ENCODE assay signal across 1 cellular context in the genomic region with DNA sequence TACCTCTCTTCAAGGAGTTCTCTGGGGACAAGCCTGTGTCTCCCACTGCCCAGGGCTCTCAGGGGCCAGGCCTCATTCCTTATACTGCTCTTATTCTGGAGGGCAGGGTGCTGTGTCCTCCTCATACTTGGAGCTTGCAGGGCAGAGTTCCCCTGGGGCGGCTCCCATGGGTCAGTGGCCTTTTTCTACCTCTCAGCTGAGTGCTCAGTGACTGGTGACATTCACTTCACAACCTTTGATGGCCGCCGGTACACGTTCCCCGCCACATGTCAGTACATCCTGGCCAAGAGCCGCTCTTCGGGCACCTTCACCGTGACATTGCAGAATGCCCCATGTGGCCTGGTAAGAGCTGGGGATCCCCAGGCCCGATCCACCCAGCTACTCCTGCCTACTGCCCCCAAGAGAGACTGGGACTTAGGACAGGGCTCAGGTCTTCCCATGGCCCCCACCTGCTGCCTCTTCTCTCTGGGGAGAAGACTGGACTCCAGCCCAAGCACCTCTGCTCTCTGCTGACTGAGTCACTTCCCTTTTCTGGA.
TF ChIP-seq lines count a peak whose summit lies in the region.

No MANE protein-coding gene starts in this region.

TF ChIP-seq in WTC11, 78 proteins besides CTCF, POLR2A, EP300 and RAD21 (continued from another document):
- TF ChIP-seq, protein P1, sequence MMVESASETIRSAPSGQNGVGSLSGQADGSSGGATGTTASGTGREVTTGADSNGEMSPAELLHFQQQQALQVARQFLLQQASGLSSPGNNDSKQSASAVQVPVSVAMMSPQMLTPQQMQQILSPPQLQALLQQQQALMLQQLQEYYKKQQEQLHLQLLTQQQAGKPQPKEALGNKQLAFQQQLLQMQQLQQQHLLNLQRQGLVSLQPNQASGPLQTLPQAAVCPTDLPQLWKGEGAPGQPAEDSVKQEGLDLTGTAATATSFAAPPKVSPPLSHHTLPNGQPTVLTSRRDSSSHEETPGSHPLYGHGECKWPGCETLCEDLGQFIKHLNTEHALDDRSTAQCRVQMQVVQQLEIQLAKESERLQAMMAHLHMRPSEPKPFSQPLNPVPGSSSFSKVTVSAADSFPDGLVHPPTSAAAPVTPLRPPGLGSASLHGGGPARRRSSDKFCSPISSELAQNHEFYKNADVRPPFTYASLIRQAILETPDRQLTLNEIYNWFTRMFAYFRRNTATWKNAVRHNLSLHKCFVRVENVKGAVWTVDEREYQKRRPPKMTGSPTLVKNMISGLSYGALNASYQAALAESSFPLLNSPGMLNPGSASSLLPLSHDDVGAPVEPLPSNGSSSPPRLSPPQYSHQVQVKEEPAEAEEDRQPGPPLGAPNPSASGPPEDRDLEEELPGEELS (CRISPR knock-in tag; IDR thresholded peaks at IDR 0.05) = no peak
- TF ChIP-seq HMGA2 (CRISPR knock-in tag; IDR thresholded peaks at IDR 0.05) (no peak), NFATC4 (CRISPR knock-in tag; IDR thresholded peaks at IDR 0.05) (no peak), KAT7 (CRISPR knock-in tag; IDR thresholded peaks at IDR 0.05; ENCODE audit: borderline replicate concordance) (no peak)
- TF ChIP-seq, protein P2, sequence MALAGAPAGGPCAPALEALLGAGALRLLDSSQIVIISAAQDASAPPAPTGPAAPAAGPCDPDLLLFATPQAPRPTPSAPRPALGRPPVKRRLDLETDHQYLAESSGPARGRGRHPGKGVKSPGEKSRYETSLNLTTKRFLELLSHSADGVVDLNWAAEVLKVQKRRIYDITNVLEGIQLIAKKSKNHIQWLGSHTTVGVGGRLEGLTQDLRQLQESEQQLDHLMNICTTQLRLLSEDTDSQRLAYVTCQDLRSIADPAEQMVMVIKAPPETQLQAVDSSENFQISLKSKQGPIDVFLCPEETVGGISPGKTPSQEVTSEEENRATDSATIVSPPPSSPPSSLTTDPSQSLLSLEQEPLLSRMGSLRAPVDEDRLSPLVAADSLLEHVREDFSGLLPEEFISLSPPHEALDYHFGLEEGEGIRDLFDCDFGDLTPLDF (CRISPR knock-in tag; IDR thresholded peaks at IDR 0.05) = no peak
TF ChIP-seq in WTC11: peak in this region for 0.
